Comparison of ENCODE assay signal across 20 cellular contexts in genomic region chr3:64009528-64009927, GRCh38. TPM values are rescaled to one million over a fixed set of nuclear protein-coding genes. Genes with fewer than 3 reads are reported as not detected.
DNase-seq lines count a peak whose midpoint lies in the region; ATAC-seq and TF ChIP-seq lines count a peak whose summit lies in the region.
"Had no signal": no experiment of that assay in that cellular context is flagged by ENCODE, and none has a peak within 500 bp of the region (broad histone marks: within the 10 kb centered on the region; RNA-seq: fewer than 3 reads in every experiment).

No MANE protein-coding gene starts in this region.

- no peak for DNase-seq in activated naive CD4-positive, alpha-beta T cell treated with anti-CD3 and anti-CD28 coated beads for 36 hours
- DNase-seq in thoracic aorta (ENCODE audit: low spot score) (no peak), RKO (ENCODE audit: low spot score) (no peak)
- DNase-seq in effector CD8-positive, alpha-beta T cell (lab: John Stamatoyannopoulos, UW), result no peak
- DNase-seq: activated T-cell treated with anti-CD3 and anti-CD28 coated beads, Interleukin-2, amount 50 U/mL, for 48 hours; DMS79; left ventricle myocardium superior; NCI-H2029; NCI-H345; ovary; SHP77; sigmoid colon had no signal

- H3K36me3 ChIP-seq in gastroesophageal sphincter (peaks cover 4 to 99% of the 10 kb centered on the region in 2 donors), thoracic aorta (peaks cover 41% of the 10 kb centered on the region)
- H3K36me3 ChIP-seq: ovary had no signal

- H3K27ac ChIP-seq in gastroesophageal sphincter, result peak overlapping the region; percentile 40 to 63 (median 48)
- peak overlapping the region; percentile 63 to 71 for H3K27ac ChIP-seq in thoracic aorta
- H3K27ac ChIP-seq: breast epithelium, C4-2B, hepatocyte had no signal

- H3K27me3 ChIP-seq in gastroesophageal sphincter (no peaks in the 10 kb centered on the region), thoracic aorta (replicated peaks; ENCODE audit: insufficient read depth) (no peaks in the 10 kb centered on the region)
- H3K27me3 ChIP-seq: breast epithelium, hepatocyte, ovary, sigmoid colon had no signal

- H3K36me3 Mint-ChIP-seq in activated naive CD4-positive, alpha-beta T cell treated with anti-CD3 and anti-CD28 coated beads, Interleukin-2, amount 50 U/mL, for 24 hours, result peaks cover 24% of the 10 kb centered on the region
- H3K36me3 Mint-ChIP-seq in activated naive CD4-positive, alpha-beta T cell treated with anti-CD3 and anti-CD28 coated beads for 36 hours (ENCODE audit: low read depth), result peaks cover 29% of the 10 kb centered on the region
- H3K36me3 Mint-ChIP-seq in activated T-helper 17 cell treated with anti-CD3 and anti-CD28 coated beads, Interleukin-2, amount 50 U/mL, for 72 hours (ENCODE audit: low read depth), result no peaks in the 10 kb centered on the region

- H3K4me3 Mint-ChIP-seq in activated naive CD4-positive, alpha-beta T cell treated with anti-CD3 and anti-CD28 coated beads, Interleukin-2, amount 50 U/mL, for 24 hours, result no peak overlapping the region
- H3K4me3 Mint-ChIP-seq in activated naive CD4-positive, alpha-beta T cell treated with anti-CD3 and anti-CD28 coated beads for 36 hours, result no peak overlapping the region
- H3K4me3 Mint-ChIP-seq in activated T-helper 17 cell treated with anti-CD3 and anti-CD28 coated beads, Interleukin-2, amount 50 U/mL, for 72 hours, result no peak overlapping the region
- H3K4me3 Mint-ChIP-seq: dendritic cell treated with granulocyte-macrophage colony-stimulating factor and Interleukin-4, amounts not matched to agents 40 ng/mL and 50 ng/mL, for 4 days had no signal

- ATAC-seq in activated T-helper 17 cell treated with anti-CD3 and anti-CD28 coated beads, Interleukin-2, amount 50 U/mL, for 72 hours (replicated peaks), result no peak
- no peak for ATAC-seq in gastroesophageal sphincter
- ATAC-seq in thoracic aorta (ENCODE audit: insufficient number of reproducible peaks, low FRiP score, low read depth), result no peak
- no peak for ATAC-seq in GM21360 (IDR thresholded peaks at IDR 0.05; ENCODE audit: unreplicated experiment)
- ATAC-seq: left ventricle myocardium superior had no signal

- peak overlapping the region; percentile 90 for H3K27ac Mint-ChIP-seq in activated naive CD4-positive, alpha-beta T cell treated with anti-CD3 and anti-CD28 coated beads, Interleukin-2, amount 50 U/mL, for 24 hours
- H3K27ac Mint-ChIP-seq in activated naive CD4-positive, alpha-beta T cell treated with anti-CD3 and anti-CD28 coated beads for 36 hours, result no peak overlapping the region
- H3K27ac Mint-ChIP-seq in activated T-helper 17 cell treated with anti-CD3 and anti-CD28 coated beads, Interleukin-2, amount 50 U/mL, for 72 hours, result peak overlapping the region; percentile 50
- H3K27ac Mint-ChIP-seq: dendritic cell treated with granulocyte-macrophage colony-stimulating factor and Interleukin-4, amounts not matched to agents 40 ng/mL and 50 ng/mL, for 4 days had no signal

- intact Hi-C loops in activated naive CD4-positive, alpha-beta T cell treated with anti-CD3 and anti-CD28 coated beads for 36 hours (cut with micrococcal nuclease), result loop anchor here (2.0 kb wide), 1 partner anchor 13 kb away; the partner anchor contains the start of gene PSMD6

- H3K4me3 ChIP-seq in gastroesophageal sphincter, result no peak overlapping the region
- no peak overlapping the region for H3K4me3 ChIP-seq in thoracic aorta
- H3K4me3 ChIP-seq: breast epithelium, hepatocyte, ovary, sigmoid colon had no signal

- no peaks in the 10 kb centered on the region for H3K27me3 Mint-ChIP-seq in activated naive CD4-positive, alpha-beta T cell treated with anti-CD3 and anti-CD28 coated beads, Interleukin-2, amount 50 U/mL, for 24 hours
- no peaks in the 10 kb centered on the region for H3K27me3 Mint-ChIP-seq in activated naive CD4-positive, alpha-beta T cell treated with anti-CD3 and anti-CD28 coated beads for 36 hours (ENCODE audit: low read depth)
- H3K27me3 Mint-ChIP-seq in activated T-helper 17 cell treated with anti-CD3 and anti-CD28 coated beads, Interleukin-2, amount 50 U/mL, for 72 hours, result no peaks in the 10 kb centered on the region
- H3K27me3 Mint-ChIP-seq: dendritic cell treated with granulocyte-macrophage colony-stimulating factor and Interleukin-4, amounts not matched to agents 40 ng/mL and 50 ng/mL, for 4 days had no signal

- no peaks in the 10 kb centered on the region for H3K9me3 Mint-ChIP-seq in activated naive CD4-positive, alpha-beta T cell treated with anti-CD3 and anti-CD28 coated beads, Interleukin-2, amount 50 U/mL, for 24 hours
- H3K9me3 Mint-ChIP-seq in activated naive CD4-positive, alpha-beta T cell treated with anti-CD3 and anti-CD28 coated beads for 36 hours, result no peaks in the 10 kb centered on the region
- H3K9me3 Mint-ChIP-seq in activated T-helper 17 cell treated with anti-CD3 and anti-CD28 coated beads, Interleukin-2, amount 50 U/mL, for 72 hours, result no peaks in the 10 kb centered on the region
- H3K9me3 Mint-ChIP-seq: dendritic cell treated with granulocyte-macrophage colony-stimulating factor and Interleukin-4, amounts not matched to agents 40 ng/mL and 50 ng/mL, for 4 days had no signal

- no peak for TF ChIP-seq EP300 in gastroesophageal sphincter (IDR thresholded peaks at IDR 0.05)

- CTCF ChIA-PET in activated naive CD4-positive, alpha-beta T cell treated with anti-CD3 and anti-CD28 coated beads for 36 hours (lab: Charles Lee), result interaction anchor here (1.1 to 3.5 kb wide), 4 partner anchors 9 to 30 kb away, joined by 3 to 20 read pairs (median 8); partner anchors contain the start of gene PSMD6

- TF ChIP-seq POLR2A in gastroesophageal sphincter (IDR thresholded peaks at IDR 0.05), result no peak

- H3K4me1 ChIP-seq in gastroesophageal sphincter, result peaks cover 0 to 41% (median 0%) of the 10 kb centered on the region in 3 donors
- peaks cover 15 to 35% of the 10 kb centered on the region in 2 donors for H3K4me1 ChIP-seq in thoracic aorta (ENCODE audit: control insufficient read depth in 1 of 2, low read depth in 2 of 2)
- H3K4me1 ChIP-seq: breast epithelium had no signal

- WGBS in gastroesophageal sphincter (ENCODE audit: low coverage in 1 of 2), 2 donors, result 53 to 61% methylated on average over 4 to 7 of the region's 7 CpGs

- H3K9me3 ChIP-seq in gastroesophageal sphincter (no peaks in the 10 kb centered on the region), thoracic aorta (no peaks in the 10 kb centered on the region)
- H3K9me3 ChIP-seq: breast epithelium, ovary, sigmoid colon had no signal

- no peak for TF ChIP-seq CTCF in gastroesophageal sphincter (IDR thresholded peaks at IDR 0.05)
- TF ChIP-seq CTCF in thoracic aorta (IDR thresholded peaks at IDR 0.05), result no peak

- peaks cover 34% of the 10 kb centered on the region for H3K4me1 Mint-ChIP-seq in activated naive CD4-positive, alpha-beta T cell treated with anti-CD3 and anti-CD28 coated beads, Interleukin-2, amount 50 U/mL, for 24 hours
- H3K4me1 Mint-ChIP-seq in activated naive CD4-positive, alpha-beta T cell treated with anti-CD3 and anti-CD28 coated beads for 36 hours (ENCODE audit: low read depth), result peaks cover 32% of the 10 kb centered on the region
- peaks cover 19% of the 10 kb centered on the region for H3K4me1 Mint-ChIP-seq in activated T-helper 17 cell treated with anti-CD3 and anti-CD28 coated beads, Interleukin-2, amount 50 U/mL, for 72 hours

RNA-seq across cellular contexts. Expression of gene PSMD6, which starts 13.8 kb away (rescaled TPM):
- 100 to 1,000 TPM; 101 to 103 TPM for total RNA-seq in activated naive CD4-positive, alpha-beta T cell treated with anti-CD3 and anti-CD28 coated beads for 36 hours
- total RNA-seq in activated T-helper 17 cell treated with anti-CD3 and anti-CD28 coated beads, Interleukin-2, amount 50 U/mL, for 72 hours, result 100 to 1,000 TPM in 1 of 2 donors, 10 to 100 TPM in 1; 79.4 to 113 TPM
- total RNA-seq in gastroesophageal sphincter, result 10 to 100 TPM; 73.1 to 97.4 (median 79.5) TPM
- 10 to 100 TPM; 54.4 to 70.3 TPM for total RNA-seq in thoracic aorta
